In the genomic region with DNA sequence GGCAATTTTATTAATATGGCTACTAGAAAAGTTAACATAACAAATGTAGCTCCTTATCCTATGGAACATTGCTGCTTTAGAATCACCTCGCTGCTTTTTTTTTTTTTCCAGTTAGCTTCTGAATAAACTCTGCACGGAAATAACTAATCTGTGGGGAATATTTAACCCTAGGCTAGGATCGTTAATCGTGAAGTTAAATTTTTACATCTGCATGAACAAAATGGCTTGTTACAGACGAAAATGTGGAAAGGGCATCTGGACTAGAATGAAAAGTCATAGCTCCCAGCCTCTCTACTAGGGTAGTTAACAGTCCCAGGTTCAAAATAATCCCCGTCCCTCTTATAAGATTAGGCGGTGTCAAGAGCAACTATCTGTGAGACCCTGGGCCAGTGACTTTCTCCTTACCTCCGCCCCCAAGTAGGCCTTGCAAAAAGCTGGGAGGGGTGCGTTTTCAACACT, we compare ENCODE assay signal across 1 cellular context.
TF ChIP-seq lines count a peak whose summit lies in the region.

No MANE protein-coding gene starts in this region.

TF ChIP-seq in K562, 482 proteins besides CTCF, POLR2A, EP300 and RAD21 (continued from another document):
- TF ChIP-seq, protein P1, sequence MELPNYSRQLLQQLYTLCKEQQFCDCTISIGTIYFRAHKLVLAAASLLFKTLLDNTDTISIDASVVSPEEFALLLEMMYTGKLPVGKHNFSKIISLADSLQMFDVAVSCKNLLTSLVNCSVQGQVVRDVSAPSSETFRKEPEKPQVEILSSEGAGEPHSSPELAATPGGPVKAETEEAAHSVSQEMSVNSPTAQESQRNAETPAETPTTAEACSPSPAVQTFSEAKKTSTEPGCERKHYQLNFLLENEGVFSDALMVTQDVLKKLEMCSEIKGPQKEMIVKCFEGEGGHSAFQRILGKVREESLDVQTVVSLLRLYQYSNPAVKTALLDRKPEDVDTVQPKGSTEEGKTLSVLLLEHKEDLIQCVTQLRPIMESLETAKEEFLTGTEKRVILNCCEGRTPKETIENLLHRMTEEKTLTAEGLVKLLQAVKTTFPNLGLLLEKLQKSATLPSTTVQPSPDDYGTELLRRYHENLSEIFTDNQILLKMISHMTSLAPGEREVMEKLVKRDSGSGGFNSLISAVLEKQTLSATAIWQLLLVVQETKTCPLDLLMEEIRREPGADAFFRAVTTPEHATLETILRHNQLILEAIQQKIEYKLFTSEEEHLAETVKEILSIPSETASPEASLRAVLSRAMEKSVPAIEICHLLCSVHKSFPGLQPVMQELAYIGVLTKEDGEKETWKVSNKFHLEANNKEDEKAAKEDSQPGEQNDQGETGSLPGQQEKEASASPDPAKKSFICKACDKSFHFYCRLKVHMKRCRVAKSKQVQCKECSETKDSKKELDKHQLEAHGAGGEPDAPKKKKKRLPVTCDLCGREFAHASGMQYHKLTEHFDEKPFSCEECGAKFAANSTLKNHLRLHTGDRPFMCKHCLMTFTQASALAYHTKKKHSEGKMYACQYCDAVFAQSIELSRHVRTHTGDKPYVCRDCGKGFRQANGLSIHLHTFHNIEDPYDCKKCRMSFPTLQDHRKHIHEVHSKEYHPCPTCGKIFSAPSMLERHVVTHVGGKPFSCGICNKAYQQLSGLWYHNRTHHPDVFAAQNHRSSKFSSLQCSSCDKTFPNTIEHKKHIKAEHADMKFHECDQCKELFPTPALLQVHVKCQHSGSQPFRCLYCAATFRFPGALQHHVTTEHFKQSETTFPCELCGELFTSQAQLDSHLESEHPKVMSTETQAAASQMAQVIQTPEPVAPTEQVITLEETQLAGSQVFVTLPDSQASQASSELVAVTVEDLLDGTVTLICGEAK (IDR thresholded peaks at IDR 0.05) = peak; percentile 41; the same call in 1 of the 2 replicates
- TF ChIP-seq, protein P1 (CRISPR knock-in tag; IDR thresholded peaks at IDR 0.05) = no peak
- no peak for TF ChIP-seq FOXK2 (conservative IDR thresholded peaks at IDR 0.05 in 1 of 2, IDR thresholded peaks at IDR 0.05 in 1 of 2; ENCODE audit: low read depth in 2 of 2)
- TF ChIP-seq, protein P2, sequence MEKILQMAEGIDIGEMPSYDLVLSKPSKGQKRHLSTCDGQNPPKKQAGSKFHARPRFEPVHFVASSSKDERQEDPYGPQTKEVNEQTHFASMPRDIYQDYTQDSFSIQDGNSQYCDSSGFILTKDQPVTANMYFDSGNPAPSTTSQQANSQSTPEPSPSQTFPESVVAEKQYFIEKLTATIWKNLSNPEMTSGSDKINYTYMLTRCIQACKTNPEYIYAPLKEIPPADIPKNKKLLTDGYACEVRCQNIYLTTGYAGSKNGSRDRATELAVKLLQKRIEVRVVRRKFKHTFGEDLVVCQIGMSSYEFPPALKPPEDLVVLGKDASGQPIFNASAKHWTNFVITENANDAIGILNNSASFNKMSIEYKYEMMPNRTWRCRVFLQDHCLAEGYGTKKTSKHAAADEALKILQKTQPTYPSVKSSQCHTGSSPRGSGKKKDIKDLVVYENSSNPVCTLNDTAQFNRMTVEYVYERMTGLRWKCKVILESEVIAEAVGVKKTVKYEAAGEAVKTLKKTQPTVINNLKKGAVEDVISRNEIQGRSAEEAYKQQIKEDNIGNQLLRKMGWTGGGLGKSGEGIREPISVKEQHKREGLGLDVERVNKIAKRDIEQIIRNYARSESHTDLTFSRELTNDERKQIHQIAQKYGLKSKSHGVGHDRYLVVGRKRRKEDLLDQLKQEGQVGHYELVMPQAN (IDR thresholded peaks at IDR 0.05; ENCODE audit: borderline replicate concordance) = no peak
- TF ChIP-seq ZNF12 (CRISPR knock-in tag; IDR thresholded peaks at IDR 0.05) = no peak
- TF ChIP-seq, protein P3, sequence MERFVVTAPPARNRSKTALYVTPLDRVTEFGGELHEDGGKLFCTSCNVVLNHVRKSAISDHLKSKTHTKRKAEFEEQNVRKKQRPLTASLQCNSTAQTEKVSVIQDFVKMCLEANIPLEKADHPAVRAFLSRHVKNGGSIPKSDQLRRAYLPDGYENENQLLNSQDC (CRISPR knock-in tag; IDR thresholded peaks at IDR 0.05) = no peak
- TF ChIP-seq HDAC6 (IDR thresholded peaks at IDR 0.05; ENCODE audit: low read depth, low read length) = no peak
- TF ChIP-seq GATAD2B (IDR thresholded peaks at IDR 0.05; ENCODE audit: borderline replicate concordance) = peak; percentile 10; the same call in 1 of the 2 replicates
- TF ChIP-seq SRF (CRISPR knock-in tag; IDR thresholded peaks at IDR 0.05) = no peak
- TF ChIP-seq ZEB2 (IDR thresholded peaks at IDR 0.05) = 0 out of 2 replicates have a peak, but pooled peaks have one; percentile 39
- no peak for TF ChIP-seq MECOM (CRISPR knock-in tag; IDR thresholded peaks at IDR 0.05)
- peak; percentile 20; the same call in 1 of the 2 replicates for TF ChIP-seq CBFA2T3 (IDR thresholded peaks at IDR 0.05)
- no peak for TF ChIP-seq ARHGAP35 (IDR thresholded peaks at IDR 0.05; ENCODE audit: partially characterized antibody)
- TF ChIP-seq, protein P4, sequence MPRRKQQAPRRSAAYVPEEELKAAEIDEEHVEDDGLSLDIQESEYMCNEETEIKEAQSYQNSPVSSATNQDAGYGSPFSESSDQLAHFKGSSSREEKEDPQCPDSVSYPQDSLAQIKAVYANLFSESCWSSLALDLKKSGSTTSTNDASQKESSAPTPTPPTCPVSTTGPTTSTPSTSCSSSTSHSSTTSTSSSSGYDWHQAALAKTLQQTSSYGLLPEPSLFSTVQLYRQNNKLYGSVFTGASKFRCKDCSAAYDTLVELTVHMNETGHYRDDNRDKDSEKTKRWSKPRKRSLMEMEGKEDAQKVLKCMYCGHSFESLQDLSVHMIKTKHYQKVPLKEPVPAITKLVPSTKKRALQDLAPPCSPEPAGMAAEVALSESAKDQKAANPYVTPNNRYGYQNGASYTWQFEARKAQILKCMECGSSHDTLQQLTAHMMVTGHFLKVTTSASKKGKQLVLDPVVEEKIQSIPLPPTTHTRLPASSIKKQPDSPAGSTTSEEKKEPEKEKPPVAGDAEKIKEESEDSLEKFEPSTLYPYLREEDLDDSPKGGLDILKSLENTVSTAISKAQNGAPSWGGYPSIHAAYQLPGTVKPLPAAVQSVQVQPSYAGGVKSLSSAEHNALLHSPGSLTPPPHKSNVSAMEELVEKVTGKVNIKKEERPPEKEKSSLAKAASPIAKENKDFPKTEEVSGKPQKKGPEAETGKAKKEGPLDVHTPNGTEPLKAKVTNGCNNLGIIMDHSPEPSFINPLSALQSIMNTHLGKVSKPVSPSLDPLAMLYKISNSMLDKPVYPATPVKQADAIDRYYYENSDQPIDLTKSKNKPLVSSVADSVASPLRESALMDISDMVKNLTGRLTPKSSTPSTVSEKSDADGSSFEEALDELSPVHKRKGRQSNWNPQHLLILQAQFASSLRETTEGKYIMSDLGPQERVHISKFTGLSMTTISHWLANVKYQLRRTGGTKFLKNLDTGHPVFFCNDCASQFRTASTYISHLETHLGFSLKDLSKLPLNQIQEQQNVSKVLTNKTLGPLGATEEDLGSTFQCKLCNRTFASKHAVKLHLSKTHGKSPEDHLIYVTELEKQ (CRISPR knock-in tag; IDR thresholded peaks at IDR 0.05) = no peak
- TF ChIP-seq ZNF134 (CRISPR knock-in tag; conservative IDR thresholded peaks at IDR 0.05) = no peak
- 0 out of 2 replicates have a peak, but pooled peaks have one; percentile 9 for TF ChIP-seq FOSL1 (tag; conservative IDR thresholded peaks at IDR 0.05)
- peak; percentile 32; the same call in 1 of the 2 replicates for TF ChIP-seq HDAC2 (IDR thresholded peaks at IDR 0.05)
- TF ChIP-seq YY1 (IDR thresholded peaks at IDR 0.05; ENCODE audit: borderline replicate concordance in 1 of 3, control insufficient read depth in 1 of 3, extremely low read depth in 1 of 3, insufficient read depth in 3 of 3, insufficient read length in 1 of 3, insufficient replicate concordance in 2 of 3, low read depth in 1 of 3, low read length in 2 of 3) = no peak
- TF ChIP-seq, protein P5, sequence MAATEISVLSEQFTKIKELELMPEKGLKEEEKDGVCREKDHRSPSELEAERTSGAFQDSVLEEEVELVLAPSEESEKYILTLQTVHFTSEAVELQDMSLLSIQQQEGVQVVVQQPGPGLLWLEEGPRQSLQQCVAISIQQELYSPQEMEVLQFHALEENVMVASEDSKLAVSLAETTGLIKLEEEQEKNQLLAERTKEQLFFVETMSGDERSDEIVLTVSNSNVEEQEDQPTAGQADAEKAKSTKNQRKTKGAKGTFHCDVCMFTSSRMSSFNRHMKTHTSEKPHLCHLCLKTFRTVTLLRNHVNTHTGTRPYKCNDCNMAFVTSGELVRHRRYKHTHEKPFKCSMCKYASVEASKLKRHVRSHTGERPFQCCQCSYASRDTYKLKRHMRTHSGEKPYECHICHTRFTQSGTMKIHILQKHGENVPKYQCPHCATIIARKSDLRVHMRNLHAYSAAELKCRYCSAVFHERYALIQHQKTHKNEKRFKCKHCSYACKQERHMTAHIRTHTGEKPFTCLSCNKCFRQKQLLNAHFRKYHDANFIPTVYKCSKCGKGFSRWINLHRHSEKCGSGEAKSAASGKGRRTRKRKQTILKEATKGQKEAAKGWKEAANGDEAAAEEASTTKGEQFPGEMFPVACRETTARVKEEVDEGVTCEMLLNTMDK (IDR thresholded peaks at IDR 0.05; ENCODE audit: borderline replicate concordance, insufficient read depth, low read depth, low read length, poor library complexity, severe bottlenecking) = no peak
- TF ChIP-seq FOXM1 (IDR thresholded peaks at IDR 0.05; ENCODE audit: low read depth) = 0 out of 2 replicates have a peak, but pooled peaks have one; percentile 13
- TF ChIP-seq FOXM1 (CRISPR knock-in tag; IDR thresholded peaks at IDR 0.05; ENCODE audit: low read depth) = no peak
- TF ChIP-seq DPF2 (IDR thresholded peaks at IDR 0.05) = peak; percentile 54
- TF ChIP-seq EP400 (IDR thresholded peaks at IDR 0.05) = 0 out of 2 replicates have a peak, but pooled peaks have one; percentile 14
- TF ChIP-seq, protein P6, sequence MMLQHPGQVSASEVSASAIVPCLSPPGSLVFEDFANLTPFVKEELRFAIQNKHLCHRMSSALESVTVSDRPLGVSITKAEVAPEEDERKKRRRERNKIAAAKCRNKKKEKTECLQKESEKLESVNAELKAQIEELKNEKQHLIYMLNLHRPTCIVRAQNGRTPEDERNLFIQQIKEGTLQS (IDR thresholded peaks at IDR 0.05) = no peak
- TF ChIP-seq, protein P6 (CRISPR knock-in tag; conservative IDR thresholded peaks at IDR 0.05) = no peak
- TF ChIP-seq NONO (IDR thresholded peaks at IDR 0.05; ENCODE audit: low read depth in 2 of 2, low read length in 1 of 2) = no peak
- TF ChIP-seq ZNF75A (CRISPR knock-in tag; IDR thresholded peaks at IDR 0.05) = no peak
- TF ChIP-seq TOE1 (IDR thresholded peaks at IDR 0.05; ENCODE audit: borderline replicate concordance) = 0 out of 2 replicates have a peak, but pooled peaks have one; percentile 11
- TF ChIP-seq TOE1 (CRISPR knock-in tag; IDR thresholded peaks at IDR 0.05; ENCODE audit: borderline replicate concordance, low read depth) = no peak
- TF ChIP-seq, protein P7, sequence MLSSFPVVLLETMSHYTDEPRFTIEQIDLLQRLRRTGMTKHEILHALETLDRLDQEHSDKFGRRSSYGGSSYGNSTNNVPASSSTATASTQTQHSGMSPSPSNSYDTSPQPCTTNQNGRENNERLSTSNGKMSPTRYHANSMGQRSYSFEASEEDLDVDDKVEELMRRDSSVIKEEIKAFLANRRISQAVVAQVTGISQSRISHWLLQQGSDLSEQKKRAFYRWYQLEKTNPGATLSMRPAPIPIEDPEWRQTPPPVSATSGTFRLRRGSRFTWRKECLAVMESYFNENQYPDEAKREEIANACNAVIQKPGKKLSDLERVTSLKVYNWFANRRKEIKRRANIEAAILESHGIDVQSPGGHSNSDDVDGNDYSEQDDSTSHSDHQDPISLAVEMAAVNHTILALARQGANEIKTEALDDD (IDR thresholded peaks at IDR 0.05) = peak; percentile 68; the same call in 1 of the 2 replicates
- TF ChIP-seq SMARCA4 (IDR thresholded peaks at IDR 0.05) = peak; percentile 42; the same call in 1 of the 2 replicates
